20 cellular contexts compared by ENCODE assay signal in genomic region chr11:106061936-106062591, GRCh38. TPM values are rescaled to one million over a fixed set of nuclear protein-coding genes. Genes with fewer than 3 reads are reported as not detected.
DNase-seq lines count a peak whose midpoint lies in the region; ATAC-seq lines count a peak whose summit lies in the region.
"Had no signal": no experiment of that assay in that cellular context is flagged by ENCODE, and none has a peak within 500 bp of the region (broad histone marks: within the 10 kb centered on the region; RNA-seq: fewer than 3 reads in every experiment).

No MANE protein-coding gene starts in this region.

- no peak for DNase-seq in activated CD4-positive, alpha-beta memory T cell treated with anti-CD3 and anti-CD28 coated beads, Interleukin-2, amount 10 ng/mL, durations not matched to agents 7 days and 5 days
- no peak for DNase-seq in AG08396 (ENCODE audit: low spot score)
- no peak for DNase-seq in middle frontal gyrus (ENCODE audit: extremely low spot score, low spot score)
- DNase-seq in mesenteric fat pad (ENCODE audit: low spot score), result no peak
- DNase-seq: activated CD4-positive, alpha-beta T cell treated with anti-CD3 and anti-CD28 coated beads, Interleukin-2, amount 50 U/mL, for 4 hours; activated effector memory CD4-positive, alpha-beta T cell treated with Interleukin-2 at 50 U/mL for 16 hours; AML-193; Calu3; effector memory CD8-positive, alpha-beta T cell; Kasumi-1; naive thymus-derived CD4-positive, alpha-beta T cell; NCI-H1417 treated with DMSO at 0.1 percent for 48 hours; NCI-H2171; Peyer's patch; posterior cingulate gyrus; thyroid gland had no signal

- peaks cover 15% of the 10 kb centered on the region for H3K36me3 Mint-ChIP-seq in activated CD4-positive, alpha-beta memory T cell treated with anti-CD3 and anti-CD28 coated beads, Interleukin-2, amount 10 ng/mL, durations not matched to agents 7 days and 5 days (ENCODE audit: low read depth)

- no peaks in the 10 kb centered on the region for H3K9me3 Mint-ChIP-seq in activated CD4-positive, alpha-beta memory T cell treated with anti-CD3 and anti-CD28 coated beads, Interleukin-2, amount 10 ng/mL, durations not matched to agents 7 days and 5 days
- H3K9me3 Mint-ChIP-seq: effector memory CD8-positive, alpha-beta T cell; naive thymus-derived CD4-positive, alpha-beta T cell had no signal

- peak; percentile 69 for ATAC-seq in GM18498 (IDR thresholded peaks at IDR 0.05; ENCODE audit: unreplicated experiment)
- ATAC-seq in GM18868 (IDR thresholded peaks at IDR 0.05; ENCODE audit: unreplicated experiment), result peak; percentile 53
- peak; percentile 58 for ATAC-seq in HG02588 (IDR thresholded peaks at IDR 0.05; ENCODE audit: unreplicated experiment)
- ATAC-seq: effector memory CD8-positive, alpha-beta T cell; naive thymus-derived CD4-positive, alpha-beta T cell had no signal

- H3K4me3 Mint-ChIP-seq in activated CD4-positive, alpha-beta memory T cell treated with anti-CD3 and anti-CD28 coated beads, Interleukin-2, amount 10 ng/mL, durations not matched to agents 7 days and 5 days, result no peak overlapping the region
- H3K4me3 Mint-ChIP-seq: effector memory CD8-positive, alpha-beta T cell; naive thymus-derived CD4-positive, alpha-beta T cell had no signal

- CTCF ChIA-PET in activated CD4-positive, alpha-beta memory T cell treated with anti-CD3 and anti-CD28 coated beads, Interleukin-2, amount 10 ng/mL, durations not matched to agents 7 days and 5 days (lab: Charles Lee), result interaction anchor here (1.2 kb wide), 1 partner anchor 15 kb away, joined by 4 read pairs; the partner anchor contains the start of genes AASDHPPT and KBTBD3

- H3K27me3 Mint-ChIP-seq in activated CD4-positive, alpha-beta memory T cell treated with anti-CD3 and anti-CD28 coated beads, Interleukin-2, amount 10 ng/mL, durations not matched to agents 7 days and 5 days, result no peaks in the 10 kb centered on the region
- H3K27me3 Mint-ChIP-seq: effector memory CD8-positive, alpha-beta T cell; naive thymus-derived CD4-positive, alpha-beta T cell had no signal

- peaks cover 14% of the 10 kb centered on the region for H3K4me1 Mint-ChIP-seq in activated CD4-positive, alpha-beta memory T cell treated with anti-CD3 and anti-CD28 coated beads, Interleukin-2, amount 10 ng/mL, durations not matched to agents 7 days and 5 days

- H3K27ac Mint-ChIP-seq in activated CD4-positive, alpha-beta memory T cell treated with anti-CD3 and anti-CD28 coated beads, Interleukin-2, amount 10 ng/mL, durations not matched to agents 7 days and 5 days, result peak overlapping the region; percentile 10

- POLR2A ChIA-PET in activated CD4-positive, alpha-beta memory T cell treated with anti-CD3 and anti-CD28 coated beads, Interleukin-2, amount 10 ng/mL, durations not matched to agents 7 days and 5 days (lab: Charles Lee), result no interaction called here

RNA-seq across cellular contexts. Expression of gene KBTBD3, which starts 15.1 kb away (rescaled TPM):
- total RNA-seq in activated CD4-positive, alpha-beta memory T cell treated with anti-CD3 and anti-CD28 coated beads, Interleukin-2, amount 10 ng/mL, durations not matched to agents 7 days and 5 days, result 10 to 100 TPM in 1 of 2 experiments, 1 to 10 TPM in 1; 9.2 to 11.6 TPM
- total RNA-seq in mesenteric fat pad, result 3.1 TPM
- total RNA-seq: ascending aorta had no signal

RNA-seq across cellular contexts. Expression of gene AASDHPPT, which starts 15.4 kb away (rescaled TPM):
- 10 to 100 TPM; 33.9 to 36.9 TPM for total RNA-seq in activated CD4-positive, alpha-beta memory T cell treated with anti-CD3 and anti-CD28 coated beads, Interleukin-2, amount 10 ng/mL, durations not matched to agents 7 days and 5 days
- total RNA-seq in mesenteric fat pad, result 21.9 TPM

RNA-seq across cellular contexts. Expression of gene MSANTD4, which starts 40.0 kb away (rescaled TPM):
- total RNA-seq in activated CD4-positive, alpha-beta memory T cell treated with anti-CD3 and anti-CD28 coated beads, Interleukin-2, amount 10 ng/mL, durations not matched to agents 7 days and 5 days, result 10 to 100 TPM; 14.7 to 16.7 TPM
- total RNA-seq in mesenteric fat pad, result 13.3 TPM
